36 cellular contexts compared by ENCODE assay signal in genomic region chr1:27221098-27221497, GRCh38.
"Had no signal": no experiment of that assay in that cellular context is flagged by ENCODE, and none has a peak within 500 bp of the region (broad histone marks: within the 10 kb centered on the region; RNA-seq: fewer than 3 reads in every experiment).

No MANE protein-coding gene starts in this region.

- H3K4me1 Mint-ChIP-seq: activated CD4-positive, alpha-beta T cell treated with anti-CD3 and anti-CD28 coated beads for 36 hours; activated CD8-positive, alpha-beta memory T cell treated with anti-CD3 and anti-CD28 coated beads, Interleukin-2, amount 10 ng/mL, durations not matched to agents 7 days and 5 days; activated naive CD8-positive, alpha-beta T cell treated with anti-CD3 and anti-CD28 coated beads for 36 hours; activated naive CD8-positive, alpha-beta T cell treated with anti-CD3 and anti-CD28 coated beads, Interleukin-2, amount 50 U/mL, for 24 hours had no signal

- H3K36me3 Mint-ChIP-seq: activated CD4-positive, alpha-beta memory T cell treated with anti-CD3 and anti-CD28 coated beads for 36 hours; activated CD8-positive, alpha-beta memory T cell treated with anti-CD3 and anti-CD28 coated beads, Interleukin-2, amount 10 ng/mL, durations not matched to agents 7 days and 5 days; activated naive CD4-positive, alpha-beta T cell treated with anti-CD3 and anti-CD28 coated beads, Interleukin-2, amount 50 U/mL, for 24 hours; activated naive CD8-positive, alpha-beta T cell treated with anti-CD3 and anti-CD28 coated beads for 36 hours had no signal

- H3K9me3 ChIP-seq: adrenal gland, body of pancreas, breast epithelium, esophagus muscularis mucosa, gastrocnemius medialis had no signal

- ATAC-seq: activated CD4-positive, alpha-beta T cell treated with anti-CD3 and anti-CD28 coated beads for 36 hours; activated CD8-positive, alpha-beta memory T cell treated with anti-CD3 and anti-CD28 coated beads, Interleukin-2, amount 10 ng/mL, durations not matched to agents 7 days and 5 days; activated CD8-positive, alpha-beta T cell treated with anti-CD3 and anti-CD28 coated beads, Interleukin-2, amount 10 ng/mL, durations not matched to agents 7 days and 5 days; activated naive CD8-positive, alpha-beta T cell treated with anti-CD3 and anti-CD28 coated beads, Interleukin-2, amount 50 U/mL, for 24 hours; body of pancreas; effector memory CD8-positive, alpha-beta T cell; foreskin keratinocyte; gastrocnemius medialis had no signal

- H3K4me3 Mint-ChIP-seq: activated CD4-positive, alpha-beta memory T cell treated with anti-CD3 and anti-CD28 coated beads for 36 hours; activated CD4-positive, alpha-beta T cell treated with anti-CD3 and anti-CD28 coated beads for 36 hours; activated CD4-positive, alpha-beta T cell treated with anti-CD3 and anti-CD28 coated beads, Interleukin-2, amount 10 ng/mL, durations not matched to agents 24 days and 14 days; activated CD8-positive, alpha-beta memory T cell treated with anti-CD3 and anti-CD28 coated beads, Interleukin-2, amount 10 ng/mL, durations not matched to agents 7 days and 5 days; activated CD8-positive, alpha-beta T cell treated with anti-CD3 and anti-CD28 coated beads, Interleukin-2, amount 10 ng/mL, durations not matched to agents 7 days and 5 days; activated naive CD4-positive, alpha-beta T cell treated with anti-CD3 and anti-CD28 coated beads for 36 hours; activated naive CD4-positive, alpha-beta T cell treated with anti-CD3 and anti-CD28 coated beads, Interleukin-2, amount 50 U/mL, for 24 hours; activated naive CD8-positive, alpha-beta T cell treated with anti-CD3 and anti-CD28 coated beads for 36 hours; activated naive CD8-positive, alpha-beta T cell treated with anti-CD3 and anti-CD28 coated beads, Interleukin-2, amount 50 U/mL, for 24 hours; activated T-helper 1 cell treated with anti-CD3 and anti-CD28 coated beads, Interleukin-12 subunit alpha, Interleukin-12 subunit beta, Interleukin-2, Interleukin-4 antibody, amounts not matched to agents 30 ng/mL and 10 ng/mL and 1 ng/mL, durations not matched to agents 14 hours and 24 hours and 36 hours; effector memory CD8-positive, alpha-beta T cell had no signal

- H3K4me3 ChIP-seq: adrenal gland, body of pancreas, breast epithelium, cardiac muscle cell, coronary artery, esophagus muscularis mucosa, gastrocnemius medialis had no signal

- H3K27me3 Mint-ChIP-seq: activated CD4-positive, alpha-beta memory T cell treated with anti-CD3 and anti-CD28 coated beads for 36 hours; activated CD4-positive, alpha-beta T cell treated with anti-CD3 and anti-CD28 coated beads for 36 hours; activated naive CD4-positive, alpha-beta T cell treated with anti-CD3 and anti-CD28 coated beads, Interleukin-2, amount 50 U/mL, for 24 hours; activated naive CD8-positive, alpha-beta T cell treated with anti-CD3 and anti-CD28 coated beads for 36 hours; activated naive CD8-positive, alpha-beta T cell treated with anti-CD3 and anti-CD28 coated beads, Interleukin-2, amount 50 U/mL, for 24 hours; effector memory CD8-positive, alpha-beta T cell had no signal

- H3K9me3 Mint-ChIP-seq: activated CD4-positive, alpha-beta memory T cell treated with anti-CD3 and anti-CD28 coated beads for 36 hours; activated CD4-positive, alpha-beta T cell treated with anti-CD3 and anti-CD28 coated beads, Interleukin-2, amount 10 ng/mL, durations not matched to agents 24 days and 14 days; activated naive CD4-positive, alpha-beta T cell treated with anti-CD3 and anti-CD28 coated beads for 36 hours; activated naive CD4-positive, alpha-beta T cell treated with anti-CD3 and anti-CD28 coated beads, Interleukin-2, amount 50 U/mL, for 24 hours; activated naive CD8-positive, alpha-beta T cell treated with anti-CD3 and anti-CD28 coated beads for 36 hours; activated naive CD8-positive, alpha-beta T cell treated with anti-CD3 and anti-CD28 coated beads, Interleukin-2, amount 50 U/mL, for 24 hours; activated T-helper 1 cell treated with anti-CD3 and anti-CD28 coated beads, Interleukin-12 subunit alpha, Interleukin-12 subunit beta, Interleukin-2, Interleukin-4 antibody, amounts not matched to agents 30 ng/mL and 10 ng/mL and 1 ng/mL, durations not matched to agents 14 hours and 24 hours and 36 hours; activated T-helper 2 cell treated with anti-CD3 and anti-CD28 coated beads, Interferon-gamma antibody, Interleukin-2, Interleukin-4, amounts not matched to agents 10 μg/mL and 5 μg/mL and 100 μg/mL, durations not matched to agents 14 hours and 24 hours and 36 hours; effector memory CD8-positive, alpha-beta T cell had no signal

- H3K4me1 ChIP-seq: adrenal gland, body of pancreas, breast epithelium, esophagus muscularis mucosa, foreskin keratinocyte, gastrocnemius medialis had no signal

- H3K27ac ChIP-seq: adrenal gland, body of pancreas, breast epithelium, cardiac muscle cell, coronary artery, esophagus muscularis mucosa, foreskin keratinocyte, gastrocnemius medialis had no signal

- H3K27me3 ChIP-seq: adrenal gland, body of pancreas, breast epithelium, cardiac muscle cell, esophagus muscularis mucosa, foreskin keratinocyte, gastrocnemius medialis had no signal

- H3K36me3 ChIP-seq: adrenal gland, breast epithelium, cardiac muscle cell, esophagus muscularis mucosa, gastrocnemius medialis had no signal

- DNase-seq: activated CD4-positive, alpha-beta memory T cell treated with anti-CD3 and anti-CD28 coated beads for 36 hours; activated CD4-positive, alpha-beta T cell treated with anti-CD3 and anti-CD28 coated beads for 36 hours; activated CD4-positive, alpha-beta T cell treated with anti-CD3 and anti-CD28 coated beads, Interleukin-2, amount 10 ng/mL, durations not matched to agents 24 days and 14 days; activated CD4-positive, CD25-positive, alpha-beta regulatory T cell; activated CD4-positive, CD25-positive, alpha-beta regulatory T cell treated with anti-CD3 and anti-CD28 coated beads, Interleukin-2, amount 50 U/mL, for 72 hours; activated CD8-positive, alpha-beta memory T cell treated with anti-CD3 and anti-CD28 coated beads, Interleukin-2, amount 10 ng/mL, durations not matched to agents 7 days and 5 days; activated CD8-positive, alpha-beta memory T cell treated with anti-CD3 and anti-CD28 coated beads, Interleukin-2, amount 50 U/mL, for 4 hours; activated CD8-positive, alpha-beta T cell treated with anti-CD3 and anti-CD28 coated beads, Interleukin-2, amount 10 ng/mL, durations not matched to agents 7 days and 5 days; activated effector memory CD4-positive, alpha-beta T cell treated with anti-CD3 and anti-CD28 coated beads, Interleukin-2, amount 50 U/mL, for 16 hours; activated naive CD4-positive, alpha-beta T cell treated with anti-CD3 and anti-CD28 coated beads for 36 hours; activated naive CD8-positive, alpha-beta T cell treated with anti-CD3 and anti-CD28 coated beads for 36 hours; activated naive CD8-positive, alpha-beta T cell treated with anti-CD3 and anti-CD28 coated beads, Interleukin-2, amount 50 U/mL, for 24 hours; activated T-cell treated with anti-CD3 and anti-CD28 coated beads, Interleukin-2, amount 50 U/mL, for 1 hour; activated T-cell treated with anti-CD3 and anti-CD28 coated beads, Interleukin-2, amount 50 U/mL, for 48 hours; adrenal gland; amygdala; aorta; body of pancreas; central memory CD4-positive, alpha-beta T cell; cerebellar nuclear complex; dermis blood vessel endothelial cell; effector CD4-positive, alpha-beta T cell; effector memory CD8-positive, alpha-beta T cell; erythroblast; foreskin keratinocyte; gastrocnemius medialis; head of caudate nucleus; hippocampal formation; T-helper 2 cell had no signal

- H3K27ac Mint-ChIP-seq: activated CD4-positive, alpha-beta memory T cell treated with anti-CD3 and anti-CD28 coated beads for 36 hours; activated CD4-positive, alpha-beta T cell treated with anti-CD3 and anti-CD28 coated beads for 36 hours; activated CD4-positive, alpha-beta T cell treated with anti-CD3 and anti-CD28 coated beads, Interleukin-2, amount 10 ng/mL, durations not matched to agents 24 days and 14 days; activated CD8-positive, alpha-beta memory T cell treated with anti-CD3 and anti-CD28 coated beads, Interleukin-2, amount 10 ng/mL, durations not matched to agents 7 days and 5 days; activated CD8-positive, alpha-beta T cell treated with anti-CD3 and anti-CD28 coated beads, Interleukin-2, amount 10 ng/mL, durations not matched to agents 7 days and 5 days; activated naive CD4-positive, alpha-beta T cell treated with anti-CD3 and anti-CD28 coated beads for 36 hours; activated naive CD4-positive, alpha-beta T cell treated with anti-CD3 and anti-CD28 coated beads, Interleukin-2, amount 50 U/mL, for 24 hours; activated naive CD8-positive, alpha-beta T cell treated with anti-CD3 and anti-CD28 coated beads for 36 hours; activated naive CD8-positive, alpha-beta T cell treated with anti-CD3 and anti-CD28 coated beads, Interleukin-2, amount 50 U/mL, for 24 hours; activated T-helper 1 cell treated with anti-CD3 and anti-CD28 coated beads, Interleukin-12 subunit alpha, Interleukin-12 subunit beta, Interleukin-2, Interleukin-4 antibody, amounts not matched to agents 30 ng/mL and 10 ng/mL and 1 ng/mL, durations not matched to agents 14 hours and 24 hours and 36 hours; activated T-helper 2 cell treated with anti-CD3 and anti-CD28 coated beads, Interferon-gamma antibody, Interleukin-2, Interleukin-4, amounts not matched to agents 10 μg/mL and 5 μg/mL and 100 μg/mL, durations not matched to agents 14 hours and 24 hours and 36 hours; effector memory CD8-positive, alpha-beta T cell had no signal
